Comparison of ENCODE assay signal across 17 cellular contexts in the genomic region with DNA sequence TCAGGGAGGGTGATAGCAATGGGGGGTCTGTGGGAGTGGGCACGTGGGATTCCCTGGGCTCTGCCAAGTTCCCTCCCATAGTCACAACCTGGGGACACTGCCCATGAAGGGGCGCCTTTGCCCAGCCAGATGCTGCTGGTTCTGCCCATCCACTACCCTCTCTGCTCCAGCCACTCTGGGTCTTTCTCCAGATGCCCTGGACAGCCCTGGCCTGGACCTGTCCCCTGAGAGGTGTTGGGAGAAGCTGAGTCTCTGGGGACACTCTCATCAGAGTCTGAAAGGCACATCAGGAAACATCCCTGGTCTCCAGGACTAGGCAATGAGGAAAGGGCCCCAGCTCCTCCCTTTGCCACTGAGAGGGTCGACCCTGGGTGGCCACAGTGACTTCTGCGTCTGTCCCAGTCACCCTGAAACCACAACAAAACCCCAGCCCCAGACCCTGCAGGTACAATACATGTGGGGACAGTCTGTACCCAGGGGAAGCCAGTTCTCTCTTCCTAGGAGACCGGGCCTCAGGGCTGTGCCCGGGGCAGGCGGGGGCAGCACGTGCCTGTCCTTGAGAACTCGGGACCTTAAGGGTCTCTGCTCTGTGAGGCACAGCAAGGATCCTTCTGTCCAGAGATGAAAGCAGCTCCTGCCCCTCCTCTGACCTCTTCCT. TPM values are rescaled to one million over a fixed set of nuclear protein-coding genes. Genes with fewer than 3 reads are reported as not detected.
"Had no signal": no experiment of that assay in that cellular context is flagged by ENCODE, and none has a peak within 500 bp of the region (broad histone marks: within the 10 kb centered on the region; RNA-seq: fewer than 3 reads in every experiment).

No MANE protein-coding gene starts in this region.

- H3K27me3 ChIP-seq: ascending aorta, right lobe of liver, uterus had no signal

- H3K36me3 ChIP-seq: ascending aorta, breast epithelium, esophagus muscularis mucosa, right lobe of liver, thoracic aorta, uterus had no signal

- H3K27ac Mint-ChIP-seq: activated CD4-positive, alpha-beta T cell treated with anti-CD3 and anti-CD28 coated beads, Interleukin-2, amount 10 ng/mL, durations not matched to agents 24 days and 14 days; T-helper 17 cell had no signal

- ATAC-seq: right lobe of liver, T-helper 17 cell had no signal

- H3K9me3 ChIP-seq: right lobe of liver, uterus had no signal

- H3K9me3 Mint-ChIP-seq: activated CD4-positive, alpha-beta T cell treated with anti-CD3 and anti-CD28 coated beads, Interleukin-2, amount 10 ng/mL, durations not matched to agents 24 days and 14 days had no signal

- DNase-seq: activated CD4-positive, alpha-beta T cell treated with anti-CD3 and anti-CD28 coated beads, Interleukin-2, amount 10 ng/mL, durations not matched to agents 24 days and 14 days; activated T-cell treated with anti-CD3 and anti-CD28 coated beads, Interleukin-2, amount 50 U/mL, for 48 hours; dorsolateral prefrontal cortex; kidney glomerular epithelial cell; mesendoderm; T-helper 17 cell; uterus had no signal

- H3K4me1 Mint-ChIP-seq: activated CD4-positive, alpha-beta T cell treated with anti-CD3 and anti-CD28 coated beads, Interleukin-2, amount 10 ng/mL, durations not matched to agents 24 days and 14 days; neural crest cell had no signal

- H3K4me1 ChIP-seq: ascending aorta, breast epithelium, esophagus muscularis mucosa, right lobe of liver, uterus had no signal

- H3K27ac ChIP-seq: ascending aorta, breast epithelium, dorsolateral prefrontal cortex, esophagus muscularis mucosa, right lobe of liver, thoracic aorta, uterus had no signal

- H3K4me3 ChIP-seq: ascending aorta, breast epithelium, dorsolateral prefrontal cortex, esophagus muscularis mucosa, right lobe of liver, thoracic aorta, uterus had no signal

- H3K4me3 Mint-ChIP-seq: activated CD4-positive, alpha-beta T cell treated with anti-CD3 and anti-CD28 coated beads, Interleukin-2, amount 10 ng/mL, durations not matched to agents 24 days and 14 days; neural crest cell; T-helper 17 cell had no signal

RNA-seq across cellular contexts. Expression of gene CEACAM7, which starts 9.3 kb away (rescaled TPM):
- total RNA-seq: activated CD4-positive, alpha-beta T cell treated with anti-CD3 and anti-CD28 coated beads, Interleukin-2, amount 10 ng/mL, durations not matched to agents 24 days and 14 days; ascending aorta; chondrocyte; dorsolateral prefrontal cortex; liver; neural crest cell; osteoblast; pulmonary artery endothelial cell; right lobe of liver; T-helper 17 cell; thoracic aorta had no signal

RNA-seq across cellular contexts. Expression of gene CEACAM5, which starts 11.1 kb away (rescaled TPM):
- total RNA-seq: activated CD4-positive, alpha-beta T cell treated with anti-CD3 and anti-CD28 coated beads, Interleukin-2, amount 10 ng/mL, durations not matched to agents 24 days and 14 days; ascending aorta; chondrocyte; dorsolateral prefrontal cortex; liver; neural crest cell; osteoblast; pulmonary artery endothelial cell; right lobe of liver; T-helper 17 cell; thoracic aorta had no signal

RNA-seq across cellular contexts. Expression of gene CEACAM6, which starts 58.0 kb away (rescaled TPM):
- total RNA-seq: activated CD4-positive, alpha-beta T cell treated with anti-CD3 and anti-CD28 coated beads, Interleukin-2, amount 10 ng/mL, durations not matched to agents 24 days and 14 days; ascending aorta; chondrocyte; neural crest cell; osteoblast; pulmonary artery endothelial cell; T-helper 17 cell; thoracic aorta had no signal
